ENCODE assay signal across 18 cellular contexts in the genomic region with DNA sequence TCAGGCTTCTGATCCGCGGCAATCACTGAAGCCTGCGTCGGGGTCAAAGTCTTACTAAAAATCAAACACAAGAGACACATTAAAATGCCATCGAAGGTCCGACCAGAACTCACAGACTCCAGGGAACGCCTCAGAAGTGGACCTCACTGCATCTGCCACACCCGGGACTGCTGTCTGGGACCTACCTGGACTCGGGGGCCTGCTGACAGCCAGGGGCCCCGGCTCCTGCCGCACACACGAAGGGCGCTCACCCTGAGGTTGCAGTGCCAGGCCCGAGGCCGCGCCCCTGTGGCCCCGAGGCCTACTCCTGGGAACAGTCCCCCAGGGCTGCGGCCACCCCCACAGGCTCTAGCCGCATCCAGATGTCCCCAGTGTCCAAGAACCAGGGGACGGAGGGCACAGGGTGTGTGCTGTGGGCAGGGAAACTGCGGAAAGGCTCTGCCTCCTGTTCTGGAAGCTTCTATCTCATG. TPM values are rescaled to one million over a fixed set of nuclear protein-coding genes. Genes with fewer than 3 reads are reported as not detected.
DNase-seq lines count a peak whose midpoint lies in the region; ATAC-seq, FAIRE-seq and TF ChIP-seq lines count a peak whose summit lies in the region.
"Had no signal": no experiment of that assay in that cellular context is flagged by ENCODE, and none has a peak within 500 bp of the region (broad histone marks: within the 10 kb centered on the region; RNA-seq: fewer than 3 reads in every experiment).

No MANE protein-coding gene starts in this region.

- H3K27ac Mint-ChIP-seq in natural killer cell: peak overlapping the region; percentile 13 to 54
- no peak overlapping the region for H3K27ac Mint-ChIP-seq in natural killer cell treated with Interleukin-12 subunit alpha and Interleukin-12 subunit beta and Interleukin-15 and Interleukin-18, amount 100 ng/mL, for 72 hours
- H3K27ac Mint-ChIP-seq in endodermal cell: peak overlapping the region; percentile 32
- H3K27ac Mint-ChIP-seq in activated T-helper 17 cell treated with anti-CD3 and anti-CD28 coated beads, Interleukin-2, amount 50 U/mL, for 72 hours: no peak overlapping the region
- H3K27ac Mint-ChIP-seq: activated CD8-positive, alpha-beta T cell treated with anti-CD3 and anti-CD28 coated beads for 36 hours had no signal

- no peak overlapping the region for H3K27ac ChIP-seq in endodermal cell (ENCODE audit: low read depth, low read length)
- H3K27ac ChIP-seq: psoas muscle had no signal

- H3K9me3 ChIP-seq in endodermal cell (ENCODE audit: control insufficient read depth, low read length) (no peaks in the 10 kb centered on the region), mucosa of descending colon (no peaks in the 10 kb centered on the region)
- H3K9me3 ChIP-seq: psoas muscle had no signal

- peaks cover 28% of the 10 kb centered on the region for H3K36me3 ChIP-seq in endodermal cell (ENCODE audit: control insufficient read depth, insufficient read depth, low read length)
- no peaks in the 10 kb centered on the region for H3K36me3 ChIP-seq in mucosa of descending colon (ENCODE audit: low read depth)

- no peak for FAIRE-seq in HTR-8/SVneo (lab: Jason Lieb, UNC)
- FAIRE-seq: K562 had no signal

- DNase-seq in natural killer cell (no peak), endodermal cell (no peak), mucosa of descending colon (peak; percentile 37 to 54 (median 40)), hepatic stellate cell (ENCODE audit: low spot score) (no peak), HTR-8/SVneo (ENCODE audit: insufficient read length, low spot score) (no peak), medulla oblongata (ENCODE audit: extremely low spot score) (no peak)
- no peak for DNase-seq in natural killer cell treated with Interleukin-12 subunit alpha and Interleukin-12 subunit beta and Interleukin-15 and Interleukin-18, amount 100 ng/mL, for 72 hours (ENCODE audit: low spot score)
- DNase-seq: activated CD8-positive, alpha-beta T cell treated with anti-CD3 and anti-CD28 coated beads for 36 hours; activated T-cell treated with anti-CD3 and anti-CD28 coated beads, Interleukin-2, amount 50 U/mL, for 48 hours; DMS79; mesenchymal stem cell; NCI-H1694; stimulated activated CD4-positive, alpha-beta T cell treated with anti-CD3 and anti-CD28 coated beads, Interleukin-12 subunit alpha, Interleukin-12 subunit beta, amount 100 ng/mL, for 4 hours had no signal

- no peak for ATAC-seq in natural killer cell
- no peak for ATAC-seq in natural killer cell treated with Interleukin-12 subunit alpha and Interleukin-12 subunit beta and Interleukin-15 and Interleukin-18, amount 100 ng/mL, for 72 hours
- peak; percentile 65 for ATAC-seq in mucosa of descending colon
- no peak for ATAC-seq in activated T-helper 17 cell treated with anti-CD3 and anti-CD28 coated beads, Interleukin-2, amount 50 U/mL, for 72 hours (replicated peaks)
- ATAC-seq: activated CD8-positive, alpha-beta T cell treated with anti-CD3 and anti-CD28 coated beads for 36 hours; esophagus mucosa; K562; psoas muscle; T-helper 17 cell had no signal

- no peaks in the 10 kb centered on the region for H3K27me3 ChIP-seq in endodermal cell (ENCODE audit: control insufficient read depth, insufficient read depth, low read length, poor library complexity, severe bottlenecking)

- 94 to 97% methylated on average over 17 to 21 of the region's 21 CpGs for WGBS in endodermal cell (ENCODE audit: insufficient coverage in 1 of 2, insufficient read length in 1 of 2), 2 experiments

- H3K4me1 Mint-ChIP-seq in natural killer cell: peaks cover 47 to 51% of the 10 kb centered on the region in 2 donors
- peaks cover 22 to 46% of the 10 kb centered on the region in 2 donors for H3K4me1 Mint-ChIP-seq in natural killer cell treated with Interleukin-12 subunit alpha and Interleukin-12 subunit beta and Interleukin-15 and Interleukin-18, amount 100 ng/mL, for 72 hours (ENCODE audit: low read depth in 2 of 2)
- peaks cover 3% of the 10 kb centered on the region for H3K4me1 Mint-ChIP-seq in endodermal cell
- peaks cover 7% of the 10 kb centered on the region for H3K4me1 Mint-ChIP-seq in activated T-helper 17 cell treated with anti-CD3 and anti-CD28 coated beads, Interleukin-2, amount 50 U/mL, for 72 hours

- H3K4me3 Mint-ChIP-seq in natural killer cell (no peak overlapping the region), endodermal cell (no peak overlapping the region)
- H3K4me3 Mint-ChIP-seq in natural killer cell treated with Interleukin-12 subunit alpha and Interleukin-12 subunit beta and Interleukin-15 and Interleukin-18, amount 100 ng/mL, for 72 hours: no peak overlapping the region
- no peak overlapping the region for H3K4me3 Mint-ChIP-seq in activated T-helper 17 cell treated with anti-CD3 and anti-CD28 coated beads, Interleukin-2, amount 50 U/mL, for 72 hours
- H3K4me3 Mint-ChIP-seq: activated CD8-positive, alpha-beta T cell treated with anti-CD3 and anti-CD28 coated beads for 36 hours; T-helper 17 cell had no signal

- H3K36me3 Mint-ChIP-seq in natural killer cell (no peaks in the 10 kb centered on the region), endodermal cell (ENCODE audit: low read depth) (peaks cover 25% of the 10 kb centered on the region)
- no peaks in the 10 kb centered on the region for H3K36me3 Mint-ChIP-seq in natural killer cell treated with Interleukin-12 subunit alpha and Interleukin-12 subunit beta and Interleukin-15 and Interleukin-18, amount 100 ng/mL, for 72 hours
- H3K36me3 Mint-ChIP-seq in activated T-helper 17 cell treated with anti-CD3 and anti-CD28 coated beads, Interleukin-2, amount 50 U/mL, for 72 hours (ENCODE audit: low read depth): peaks cover 40% of the 10 kb centered on the region

- intact Hi-C loops in natural killer cell (cut with micrococcal nuclease): no loop called here
- intact Hi-C loops in mucosa of descending colon (cut with DNase I, micrococcal nuclease): no loop called here

- H3K4me3 ChIP-seq in endodermal cell (ENCODE audit: low read length): no peak overlapping the region
- no peak overlapping the region for H3K4me3 ChIP-seq in mucosa of descending colon
- H3K4me3 ChIP-seq: K562, psoas muscle had no signal

- no peaks in the 10 kb centered on the region for H3K27me3 Mint-ChIP-seq in natural killer cell (ENCODE audit: low read depth in 2 of 2)
- no peaks in the 10 kb centered on the region for H3K27me3 Mint-ChIP-seq in natural killer cell treated with Interleukin-12 subunit alpha and Interleukin-12 subunit beta and Interleukin-15 and Interleukin-18, amount 100 ng/mL, for 72 hours
- H3K27me3 Mint-ChIP-seq in endodermal cell (ENCODE audit: insufficient read depth): no peaks in the 10 kb centered on the region
- no peaks in the 10 kb centered on the region for H3K27me3 Mint-ChIP-seq in activated T-helper 17 cell treated with anti-CD3 and anti-CD28 coated beads, Interleukin-2, amount 50 U/mL, for 72 hours
- H3K27me3 Mint-ChIP-seq: activated CD8-positive, alpha-beta T cell treated with anti-CD3 and anti-CD28 coated beads for 36 hours; T-helper 17 cell had no signal

- H3K4me1 ChIP-seq in endodermal cell (ENCODE audit: control insufficient read depth, insufficient read depth, low read length): no peaks in the 10 kb centered on the region
- peaks cover 47% of the 10 kb centered on the region for H3K4me1 ChIP-seq in mucosa of descending colon (ENCODE audit: low read depth)

- TF ChIP-seq CTCF in natural killer cell (IDR thresholded peaks at IDR 0.05): no peak
- no peak for TF ChIP-seq CTCF in endodermal cell (conservative IDR thresholded peaks at IDR 0.05)
- no peak for TF ChIP-seq CTCF in mucosa of descending colon (IDR thresholded peaks at IDR 0.05)

- no peak overlapping the region for H3K9ac ChIP-seq in endodermal cell (ENCODE audit: extremely low read depth, low read length, poor library complexity, severe bottlenecking)

- H3K9me3 Mint-ChIP-seq in natural killer cell: no peaks in the 10 kb centered on the region
- no peaks in the 10 kb centered on the region for H3K9me3 Mint-ChIP-seq in natural killer cell treated with Interleukin-12 subunit alpha and Interleukin-12 subunit beta and Interleukin-15 and Interleukin-18, amount 100 ng/mL, for 72 hours
- no peaks in the 10 kb centered on the region for H3K9me3 Mint-ChIP-seq in endodermal cell
- H3K9me3 Mint-ChIP-seq in activated T-helper 17 cell treated with anti-CD3 and anti-CD28 coated beads, Interleukin-2, amount 50 U/mL, for 72 hours: no peaks in the 10 kb centered on the region
- H3K9me3 Mint-ChIP-seq: activated CD8-positive, alpha-beta T cell treated with anti-CD3 and anti-CD28 coated beads for 36 hours had no signal

RNA-seq across cellular contexts. Expression of a gene that starts 7.4 kb away (rescaled TPM):
- total RNA-seq in natural killer cell: 100 to 1,000 TPM; 384 to 388 (median 388) TPM
- total RNA-seq in natural killer cell treated with Interleukin-12 subunit alpha and Interleukin-12 subunit beta and Interleukin-15 and Interleukin-18, amount 100 ng/mL, for 72 hours: 100 to 1,000 TPM; 109 to 245 TPM
- 100 to 1,000 TPM; 181 to 189 TPM for total RNA-seq in endodermal cell
- 145 TPM for polyA plus RNA-seq in endodermal cell (2013, experiment 1 of 2)
- polyA plus RNA-seq in endodermal cell (2013, experiment 2 of 2): 147 TPM
- total RNA-seq in mucosa of descending colon: 100 to 1,000 TPM; 151 to 188 (median 168) TPM
- total RNA-seq in activated T-helper 17 cell treated with anti-CD3 and anti-CD28 coated beads, Interleukin-2, amount 50 U/mL, for 72 hours: 100 to 1,000 TPM; 117 to 173 TPM

RNA-seq across cellular contexts. Expression of a gene that starts 48.2 kb away (rescaled TPM):
- total RNA-seq in natural killer cell: 10 to 100 TPM; 63.5 to 89.2 (median 64.0) TPM
- total RNA-seq in natural killer cell treated with Interleukin-12 subunit alpha and Interleukin-12 subunit beta and Interleukin-15 and Interleukin-18, amount 100 ng/mL, for 72 hours: 10 to 100 TPM; 60.1 to 93.7 TPM
- total RNA-seq in endodermal cell: 10 to 100 TPM; 48.8 to 72.7 TPM
- polyA plus RNA-seq in endodermal cell (2013, experiment 1 of 2): 72.4 TPM
- 65.4 TPM for polyA plus RNA-seq in endodermal cell (2013, experiment 2 of 2)
- 100 to 1,000 TPM in 1 of 3 donors, 10 to 100 TPM in 2; 75.5 to 112 (median 98.4) TPM for total RNA-seq in mucosa of descending colon
- total RNA-seq in activated T-helper 17 cell treated with anti-CD3 and anti-CD28 coated beads, Interleukin-2, amount 50 U/mL, for 72 hours: 10 to 100 TPM; 61.4 to 62.8 TPM

Comparison
In these comparisons a context has a peak if more than half of its experiments do, and no peak if none do; other contexts are left out.
1. H3K27ac Mint-ChIP-seq: peak in natural killer cell (2 of 2) and endodermal cell (single experiment); none in natural killer cell treated with Interleukin-12 subunit alpha and Interleukin-12 subunit beta and Interleukin-15 and Interleukin-18, amount 100 ng/mL, for 72 hours (0 of 2) and activated T-helper 17 cell treated with anti-CD3 and anti-CD28 coated beads, Interleukin-2, amount 50 U/mL, for 72 hours (single experiment).
2. DNase-seq: peak in mucosa of descending colon (3 of 3); none in natural killer cell (single experiment), natural killer cell treated with Interleukin-12 subunit alpha and Interleukin-12 subunit beta and Interleukin-15 and Interleukin-18, amount 100 ng/mL, for 72 hours (single experiment), endodermal cell (single experiment), hepatic stellate cell (single experiment), HTR-8/SVneo (single experiment) and medulla oblongata (single experiment).